ENCODE assay signal across 8 cellular contexts in genomic region chr2:176001281-176001902, GRCh38. TPM values are rescaled to one million over a fixed set of nuclear protein-coding genes. Genes with fewer than 3 reads are reported as not detected.
DNase-seq lines count a peak whose midpoint lies in the region; TF ChIP-seq lines count a peak whose summit lies in the region.

No MANE protein-coding gene starts in this region.

- H3K27me3 Mint-ChIP-seq in HFFc6 (ENCODE audit: insufficient read depth), result no peaks in the 10 kb centered on the region

- no peak for TF ChIP-seq POLR2A in breast epithelium (IDR thresholded peaks at IDR 0.05)

- no peaks in the 10 kb centered on the region for H3K9me3 ChIP-seq in MM.1S (replicated peaks; ENCODE audit: insufficient read depth, low read length)
- no peaks in the 10 kb centered on the region for H3K9me3 ChIP-seq in breast epithelium

- H3K4me1 Mint-ChIP-seq in HFFc6 (ENCODE audit: low read depth), result peaks cover 19% of the 10 kb centered on the region

- DNase-seq in HFFc6 (peak; percentile 11), MM.1S (peak; percentile 58), T-helper 2 cell (peak in 4 of 5 experiments; percentile 11 to 56 (median 22)), breast epithelium (ENCODE audit: low spot score in 2 of 2) (no peak), islet precursor cell (peak; percentile 70), NCI-H128 (lab: John Stamatoyannopoulos, UW; ENCODE audit: unreplicated experiment) (no peak)
- DNase-seq in stimulated activated CD4-positive, alpha-beta T cell treated with anti-CD3 and anti-CD28 coated beads, Interleukin-15, amount 100 ng/mL, for 1 hour (ENCODE audit: low read depth in 1 of 2, low spot score in 1 of 2), result peak; percentile 2 to 33

- no peaks in the 10 kb centered on the region for H3K9me3 Mint-ChIP-seq in HFFc6

- H3K4me2 ChIP-seq in MM.1S (ENCODE audit: low read depth, low read length), result peak overlapping the region; percentile 86

- peak overlapping the region; percentile 82 for H3K27ac Mint-ChIP-seq in HFFc6

- H2AFZ ChIP-seq in MM.1S (ENCODE audit: low read length), result peak overlapping the region; percentile 100

- H3K36me3 ChIP-seq in MM.1S (replicated peaks; ENCODE audit: insufficient read depth, low read length) (no peaks in the 10 kb centered on the region), breast epithelium (no peaks in the 10 kb centered on the region)

- intact Hi-C loops in breast epithelium (cut with DNase I; ENCODE audit: low total_unique reads), result loop anchor here (5.0 kb wide), 1 partner anchor 149 kb away; no protein-coding TSS in a partner anchor

- H3K27ac ChIP-seq in MM.1S (ENCODE audit: low read length), result peak overlapping the region; percentile 42; the same call in 1 of the 2 replicates
- H3K27ac ChIP-seq in breast epithelium, result peak overlapping the region; percentile 70 to 86

- H3K27me3 ChIP-seq in MM.1S (replicated peaks; ENCODE audit: insufficient read depth, low read length) (no peaks in the 10 kb centered on the region), breast epithelium (no peaks in the 10 kb centered on the region)

- peak overlapping the region; percentile 70 for H3K9ac ChIP-seq in MM.1S (ENCODE audit: low read length)

- H3K4me3 ChIP-seq in GM12875 (ENCODE audit: low read depth, low read length) (peak overlapping the region; percentile 87), MM.1S (ENCODE audit: low read length) (peak overlapping the region; percentile 81), breast epithelium (peak overlapping the region; percentile 75 to 81 (median 78))

- TF ChIP-seq CTCF in GM12875 (IDR thresholded peaks at IDR 0.05; ENCODE audit: borderline replicate concordance, insufficient read depth, low read depth, low read length) (no peak), HFFc6 (IDR thresholded peaks at IDR 0.05) (no peak), MM.1S (IDR thresholded peaks at IDR 0.05; ENCODE audit: low read length) (no peak), breast epithelium (IDR thresholded peaks at IDR 0.05) (no peak)

- H3K4me1 ChIP-seq in MM.1S (ENCODE audit: low read length) (peaks cover 6% of the 10 kb centered on the region; the same call in 1 of the 2 replicates), breast epithelium (no peaks in the 10 kb centered on the region)

- H3K79me2 ChIP-seq in MM.1S (ENCODE audit: low read length), result peaks cover 53% of the 10 kb centered on the region

- H3K9me2 ChIP-seq in MM.1S (replicated peaks; ENCODE audit: insufficient read depth, low read length), result no peaks in the 10 kb centered on the region

- no peaks in the 10 kb centered on the region for H4K20me1 ChIP-seq in MM.1S (ENCODE audit: insufficient read depth, low read length)

- no peaks in the 10 kb centered on the region for H3K36me3 Mint-ChIP-seq in HFFc6 (ENCODE audit: low read depth)

- peak overlapping the region; percentile 94 for H3K4me3 Mint-ChIP-seq in HFFc6

- H3F3A ChIP-seq in MM.1S (ENCODE audit: insufficient read depth, low read length), result no peaks in the 10 kb centered on the region

RNA-seq across cellular contexts. Expression of gene LNPK, which starts 0.7 kb away (rescaled TPM):
- 10 to 100 TPM; 54.9 to 78.3 (median 61.3) TPM for total RNA-seq in HFFc6 (2021; fragmentation: NEBNext Ultra II Directional; extraction: Animal tissue kit (Norgen Biotek cat#: 25700))
- total RNA-seq in breast epithelium, result 10 to 100 TPM; 20.0 to 30.3 (median 23.8) TPM

Comparison
In these comparisons a context has a peak if more than half of its experiments do, and no peak if none do; other contexts are left out.
1. DNase-seq: peak in HFFc6 (single experiment), MM.1S (single experiment), T-helper 2 cell (4 of 5), islet precursor cell (single experiment) and stimulated activated CD4-positive, alpha-beta T cell treated with anti-CD3 and anti-CD28 coated beads, Interleukin-15, amount 100 ng/mL, for 1 hour (2 of 2); none in breast epithelium (0 of 2) and NCI-H128 (single experiment).
2. Peak in every context shown above with its lines, with median percentiles within 50 percentile points of each other: H3K4me3 ChIP-seq.